ENCODE assay signal across 1 cellular context in the genomic region with DNA sequence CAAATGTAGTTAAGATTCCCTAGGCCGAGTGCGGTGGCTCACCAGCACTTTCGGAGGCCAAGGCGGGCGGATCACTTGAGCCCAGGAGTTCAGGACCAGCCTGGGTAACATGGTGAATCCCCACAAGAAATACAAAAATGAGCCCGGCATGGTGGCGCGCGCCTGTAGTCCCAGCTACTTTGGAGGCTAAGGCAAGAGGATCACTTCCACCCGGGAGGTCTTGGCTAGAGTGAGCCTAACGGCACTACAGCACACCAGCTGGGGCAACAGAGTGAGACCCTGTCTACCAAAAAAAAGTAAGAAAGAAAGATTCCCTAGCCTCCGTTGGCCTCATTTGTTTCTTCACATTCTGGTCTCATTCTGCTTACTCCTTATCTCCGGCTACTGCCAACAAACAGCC.
TF ChIP-seq lines count a peak whose summit lies in the region.

No MANE protein-coding gene starts in this region.

TF ChIP-seq in HCT116, 20 proteins besides CTCF, POLR2A, EP300 and RAD21 (continued from another document):
- TF ChIP-seq, protein P1, sequence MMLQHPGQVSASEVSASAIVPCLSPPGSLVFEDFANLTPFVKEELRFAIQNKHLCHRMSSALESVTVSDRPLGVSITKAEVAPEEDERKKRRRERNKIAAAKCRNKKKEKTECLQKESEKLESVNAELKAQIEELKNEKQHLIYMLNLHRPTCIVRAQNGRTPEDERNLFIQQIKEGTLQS (IDR thresholded peaks at IDR 0.05) = no peak
- no peak for TF ChIP-seq EGR1 (IDR thresholded peaks at IDR 0.05; ENCODE audit: low read depth)
- no peak for TF ChIP-seq ELF1 (IDR thresholded peaks at IDR 0.05; ENCODE audit: borderline replicate concordance, low read depth)
- TF ChIP-seq SRF (IDR thresholded peaks at IDR 0.05; ENCODE audit: low read depth) = no peak
- TF ChIP-seq EZH2phosphoT487 (IDR thresholded peaks at IDR 0.05; ENCODE audit: borderline replicate concordance) = no peak
- no peak for TF ChIP-seq JUND (IDR thresholded peaks at IDR 0.05)
- no peak for TF ChIP-seq TCF7L2 (IDR thresholded peaks at IDR 0.05; ENCODE audit: borderline replicate concordance, extremely low read depth, insufficient read depth, insufficient read length)
- no peak for TF ChIP-seq EZH2 (IDR thresholded peaks at IDR 0.05)
- TF ChIP-seq POLR2AphosphoS5 (IDR thresholded peaks at IDR 0.05; ENCODE audit: low read depth, low read length) = no peak
- TF ChIP-seq ZNF274 (IDR thresholded peaks at IDR 0.05; ENCODE audit: low read depth, low read length) = no peak
